ENCODE assay signal across 17 cellular contexts in the genomic region with DNA sequence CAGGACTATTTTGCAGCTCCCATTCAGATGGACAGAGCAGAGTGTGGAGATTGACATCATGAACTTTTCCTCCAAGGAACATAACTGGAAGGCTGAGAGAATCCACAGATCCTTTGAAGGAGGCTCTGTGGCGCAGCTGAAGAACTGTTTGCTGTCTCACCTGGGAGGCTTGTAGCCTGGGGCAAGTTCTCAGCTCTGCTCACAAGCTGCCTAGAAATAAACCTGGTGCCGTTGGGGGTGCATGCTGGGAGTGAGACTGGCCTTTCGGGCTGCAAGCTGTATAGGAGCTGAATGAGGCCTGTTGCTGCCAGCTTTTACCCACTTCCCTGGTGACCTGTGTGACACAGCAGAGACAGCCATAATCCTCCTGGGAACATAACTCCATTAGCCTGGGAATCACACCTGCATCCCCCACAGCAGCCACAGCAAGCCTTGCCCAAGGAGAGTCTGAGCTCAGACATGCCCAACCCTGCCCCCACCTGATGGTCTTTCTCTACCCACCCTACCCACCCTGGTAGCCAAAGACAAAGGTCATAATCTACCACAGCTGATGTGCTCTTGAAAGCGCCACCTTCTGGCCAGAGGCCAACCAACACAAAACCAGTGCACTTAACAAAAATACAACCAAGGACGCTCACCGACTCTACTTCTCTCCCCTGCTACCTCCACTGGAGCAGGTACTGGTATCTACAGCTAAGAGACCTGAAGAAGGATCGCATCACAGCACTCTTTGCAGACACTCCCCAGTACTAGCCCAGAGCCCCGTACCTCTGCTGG.
DNase-seq lines count a peak whose midpoint lies in the region; ATAC-seq, FAIRE-seq and TF ChIP-seq lines count a peak whose summit lies in the region.
"Had no signal": no experiment of that assay in that cellular context is flagged by ENCODE, and none has a peak within 500 bp of the region (broad histone marks: within the 10 kb centered on the region; RNA-seq: fewer than 3 reads in every experiment).

No MANE protein-coding gene starts in this region.

- H3K36me3 Mint-ChIP-seq in activated naive CD4-positive, alpha-beta T cell treated with anti-CD3 and anti-CD28 coated beads for 36 hours (ENCODE audit: low read depth) = no peaks in the 10 kb centered on the region
- no peaks in the 10 kb centered on the region for H3K36me3 Mint-ChIP-seq in naive thymus-derived CD8-positive, alpha-beta T cell
- H3K36me3 Mint-ChIP-seq: type B pancreatic cell had no signal

- no peak overlapping the region for H3K4me2 ChIP-seq in H1 (ENCODE audit: insufficient read depth in 1 of 2, low read depth in 2 of 2, low read length in 2 of 2)
- H3K4me2 ChIP-seq: hepatocyte had no signal

- H3K79me2 ChIP-seq in H1 (ENCODE audit: control insufficient read depth in 1 of 2, insufficient read depth in 2 of 2, low read length in 2 of 2) = no peaks in the 10 kb centered on the region
- H3K79me2 ChIP-seq: hepatocyte had no signal

- TF ChIP-seq POLR2A in NB4 (IDR thresholded peaks at IDR 0.05; ENCODE audit: extremely low read depth, insufficient read length) (no peak), H1 (IDR thresholded peaks at IDR 0.05; ENCODE audit: control extremely low read depth in 1 of 2, low read depth in 2 of 2, low read length in 2 of 2) (no peak), testis (IDR thresholded peaks at IDR 0.05) (no peak)

- H3K4me1 ChIP-seq in H1 (replicated peaks in 1 of 4; ENCODE audit: control insufficient read depth in 3 of 4, insufficient read depth in 4 of 4, low read length in 3 of 4) (no peaks in the 10 kb centered on the region), testis (no peaks in the 10 kb centered on the region)
- H3K4me1 ChIP-seq: right atrium auricular region had no signal

- H3K4me3 ChIP-seq in NB4 (ENCODE audit: low read depth, low read length) (no peak overlapping the region), H1 (ENCODE audit: extremely low read depth in 1 of 4, insufficient read depth in 2 of 4, low read depth in 3 of 4, low read length in 4 of 4) (no peak overlapping the region), testis (no peak overlapping the region)
- H3K4me3 ChIP-seq: hepatocyte, right atrium auricular region had no signal

- no peak overlapping the region for H3K27ac Mint-ChIP-seq in activated naive CD4-positive, alpha-beta T cell treated with anti-CD3 and anti-CD28 coated beads for 36 hours
- no peak overlapping the region for H3K27ac Mint-ChIP-seq in naive thymus-derived CD8-positive, alpha-beta T cell
- H3K27ac Mint-ChIP-seq: natural killer cell treated with Interleukin-12 subunit alpha and Interleukin-12 subunit beta and Interleukin-15 and Interleukin-18, amount 100 ng/mL, for 72 hours; type B pancreatic cell had no signal

- no peaks in the 10 kb centered on the region for H3K9me3 ChIP-seq in H1 (ENCODE audit: insufficient read depth in 2 of 2, low read depth in 1 of 2, low read length in 1 of 2)
- H3K9me3 ChIP-seq in testis = no peaks in the 10 kb centered on the region
- H3K9me3 ChIP-seq: right atrium auricular region had no signal

- peak; percentile 57 for FAIRE-seq in H1 (lab: Jason Lieb, UNC)

- no peak for ATAC-seq in naive thymus-derived CD8-positive, alpha-beta T cell
- ATAC-seq in HG02678 (IDR thresholded peaks at IDR 0.05; ENCODE audit: unreplicated experiment) = no peak
- ATAC-seq: natural killer cell treated with Interleukin-12 subunit alpha and Interleukin-12 subunit beta and Interleukin-15 and Interleukin-18, amount 100 ng/mL, for 72 hours had no signal

- no peak overlapping the region for H2AK5ac ChIP-seq in H1 (ENCODE audit: low read depth, low read length)

- CTCF ChIA-PET in activated naive CD4-positive, alpha-beta T cell treated with anti-CD3 and anti-CD28 coated beads for 36 hours (lab: Charles Lee) = no interaction called here
- CTCF ChIA-PET in H1 (lab: Charles Lee; ENCODE audit: partially characterized antibody) = interaction anchor here (0.7 to 4.0 kb wide), 23 partner anchors 9 to 973 kb away, joined by 3 to 35 read pairs (median 4); no protein-coding TSS in a partner anchor

- 63% methylated on average over 8 of the region's 8 CpGs; no CpG with 5 or more reads in 1 of the 2 experiments for WGBS in H1 (ENCODE audit: extremely low coverage in 1 of 2, insufficient coverage in 1 of 2, insufficient read length in 1 of 2, insufficient replicate concordance in 2 of 2, low coverage in 1 of 2, low lambda C conversion rate in 2 of 2, missing lambda C conversion rate in 1 of 2), 2 experiments
- 76 to 83% methylated on average over 8 of the region's 8 CpGs for WGBS in testis, 2 donors

- no peak overlapping the region for H3K23ac ChIP-seq in H1 (ENCODE audit: insufficient read length)

- POLR2A ChIA-PET in H1 (lab: Charles Lee; ENCODE audit: partially characterized antibody) = no interaction called here
- POLR2A ChIA-PET in naive thymus-derived CD8-positive, alpha-beta T cell (lab: Charles Lee) = no interaction called here

- H4K20me1 ChIP-seq in H1 (replicated peaks in 1 of 2; ENCODE audit: control insufficient read depth in 1 of 2, insufficient read depth in 2 of 2, low read length in 2 of 2) = no peaks in the 10 kb centered on the region

- no peak overlapping the region for H3K56ac ChIP-seq in H1 (replicated peaks; ENCODE audit: insufficient read length, low read depth, low read length)

- H3K9me3 Mint-ChIP-seq in activated naive CD4-positive, alpha-beta T cell treated with anti-CD3 and anti-CD28 coated beads for 36 hours = peaks cover 6% of the 10 kb centered on the region
- peaks cover 0 to 27% (median 9%) of the 10 kb centered on the region in 9 donors for H3K9me3 Mint-ChIP-seq in naive thymus-derived CD8-positive, alpha-beta T cell
- H3K9me3 Mint-ChIP-seq: type B pancreatic cell had no signal

- no peak overlapping the region for H2BK5ac ChIP-seq in H1 (ENCODE audit: low read depth, low read length)

- H3K27me3 ChIP-seq in H1 (replicated peaks in 1 of 4; ENCODE audit: control insufficient read depth in 3 of 4, extremely low read depth in 1 of 4, insufficient read depth in 3 of 4, low read length in 3 of 4) (no peaks in the 10 kb centered on the region), testis (no peaks in the 10 kb centered on the region)
- H3K27me3 ChIP-seq: hepatocyte, right atrium auricular region had no signal

- H2BK120ac ChIP-seq in H1 (replicated peaks; ENCODE audit: low read depth, low read length) = no peak overlapping the region

- H2BK12ac ChIP-seq in H1 (ENCODE audit: low read depth, low read length) = no peak overlapping the region

- intact Hi-C loops in activated naive CD4-positive, alpha-beta T cell treated with anti-CD3 and anti-CD28 coated beads for 36 hours (cut with micrococcal nuclease) = no loop called here
- intact Hi-C loops in testis (cut with DNase I; ENCODE audit: low total_unique reads) = no loop called here

- TF ChIP-seq RAD21 in H1 (IDR thresholded peaks at IDR 0.05 in 1 of 2, conservative IDR thresholded peaks at IDR 0.05 in 1 of 2; ENCODE audit: low read depth in 2 of 2, low read length in 2 of 2) = peak; percentile 53 to 64

- H3K4ac ChIP-seq in H1 (replicated peaks; ENCODE audit: insufficient read length, low read depth, low read length) = no peak overlapping the region

- H3K79me1 ChIP-seq in H1 (ENCODE audit: low read depth, low read length) = no peaks in the 10 kb centered on the region

- no peaks in the 10 kb centered on the region for H3K23me2 ChIP-seq in H1 (ENCODE audit: low read depth, low read length)

- peak overlapping the region; percentile 32; the same call in 1 of the 2 replicates for H2BK20ac ChIP-seq in H1 (ENCODE audit: low read length)

- H3K4me3 Mint-ChIP-seq in activated naive CD4-positive, alpha-beta T cell treated with anti-CD3 and anti-CD28 coated beads for 36 hours = no peak overlapping the region
- no peak overlapping the region for H3K4me3 Mint-ChIP-seq in naive thymus-derived CD8-positive, alpha-beta T cell
- H3K4me3 Mint-ChIP-seq: natural killer cell treated with Interleukin-12 subunit alpha and Interleukin-12 subunit beta and Interleukin-15 and Interleukin-18, amount 100 ng/mL, for 72 hours; type B pancreatic cell had no signal

- H3K14ac ChIP-seq in H1 (ENCODE audit: insufficient read length) = no peak overlapping the region

- H2BK15ac ChIP-seq in H1 (ENCODE audit: low read length) = no peak overlapping the region

- no peak overlapping the region for H3K9ac ChIP-seq in H1 (replicated peaks in 1 of 4; ENCODE audit: extremely low read depth in 1 of 4, low read depth in 3 of 4, low read length in 3 of 4)

- no peak for TF ChIP-seq EP300 in H1 (IDR thresholded peaks at IDR 0.05; ENCODE audit: borderline replicate concordance in 1 of 2, low read depth in 2 of 2, low read length in 2 of 2)

- DNase-seq in activated naive CD4-positive, alpha-beta T cell treated with anti-CD3 and anti-CD28 coated beads for 36 hours = peak; percentile 4
- DNase-seq in activated naive CD4-positive, alpha-beta T cell (lab: John Stamatoyannopoulos, UW) = no peak
- DNase-seq in NB4 (ENCODE audit: low read depth) (peak; percentile 21), H1 (ENCODE audit: low read depth in 1 of 2, low spot score in 2 of 2) (peak in 1 of 2 experiments; percentile 75), testis (peak; percentile 17), NCI-H2029 (lab: John Stamatoyannopoulos, UW) (no peak)
- DNase-seq in naive thymus-derived CD8-positive, alpha-beta T cell = no peak
- DNase-seq: activated CD4-positive, CD25-positive, alpha-beta regulatory T cell; DMS153; NCI-H187; stimulated activated CD4-positive, alpha-beta T cell treated with anti-CD3 and anti-CD28 coated beads, Interleukin-2, amount 100 ng/mL, for 48 hours had no signal

- no peaks in the 10 kb centered on the region for H3K4me1 Mint-ChIP-seq in activated naive CD4-positive, alpha-beta T cell treated with anti-CD3 and anti-CD28 coated beads for 36 hours (ENCODE audit: low read depth)
- H3K4me1 Mint-ChIP-seq in naive thymus-derived CD8-positive, alpha-beta T cell = no peaks in the 10 kb centered on the region

- peak overlapping the region; percentile 65; the same call in 1 of the 2 replicates for H4K8ac ChIP-seq in H1 (ENCODE audit: extremely low read depth, insufficient read depth, low read length)

- no peak overlapping the region for H4K91ac ChIP-seq in H1 (replicated peaks; ENCODE audit: insufficient read length, low read length)

- H2AFZ ChIP-seq in H1 (ENCODE audit: low read length) = peak overlapping the region; percentile 94
- H2AFZ ChIP-seq: hepatocyte had no signal

- no peak overlapping the region for H3K18ac ChIP-seq in H1 (ENCODE audit: extremely low read depth, low read length)

- no peaks in the 10 kb centered on the region for H3K36me3 ChIP-seq in H1 (ENCODE audit: control insufficient read depth in 2 of 4, insufficient read depth in 4 of 4, low read length in 3 of 4)
- no peaks in the 10 kb centered on the region for H3K36me3 ChIP-seq in testis (ENCODE audit: low read depth, missing control alignments)
- H3K36me3 ChIP-seq: right atrium auricular region had no signal

- TF ChIP-seq CTCF in NB4 (IDR thresholded peaks at IDR 0.05; ENCODE audit: low read depth, low read length) (peak; percentile 56), H1 (IDR thresholded peaks at IDR 0.05; ENCODE audit: control extremely low read depth in 1 of 3, insufficient read depth in 1 of 3, low read depth in 1 of 3, low read length in 3 of 3) (peak; percentile 33 to 58 (median 57)), testis (IDR thresholded peaks at IDR 0.05) (no peak)

- no peak overlapping the region for H4K5ac ChIP-seq in H1 (ENCODE audit: insufficient read length, low read depth, low read length)

- H3K27me3 Mint-ChIP-seq in activated naive CD4-positive, alpha-beta T cell treated with anti-CD3 and anti-CD28 coated beads for 36 hours (ENCODE audit: low read depth) = no peaks in the 10 kb centered on the region
- no peaks in the 10 kb centered on the region for H3K27me3 Mint-ChIP-seq in naive thymus-derived CD8-positive, alpha-beta T cell
- H3K27me3 Mint-ChIP-seq: natural killer cell treated with Interleukin-12 subunit alpha and Interleukin-12 subunit beta and Interleukin-15 and Interleukin-18, amount 100 ng/mL, for 72 hours; type B pancreatic cell had no signal

- no peak overlapping the region for H3K27ac ChIP-seq in H1 (ENCODE audit: low read depth, low read length)
- H3K27ac ChIP-seq in testis = no peak overlapping the region
- H3K27ac ChIP-seq: epithelial cell of prostate, hepatocyte, right atrium auricular region had no signal

Comparison
In these comparisons a context has a peak if more than half of its experiments do, and no peak if none do; other contexts are left out.
1. DNase-seq: peak in activated naive CD4-positive, alpha-beta T cell treated with anti-CD3 and anti-CD28 coated beads for 36 hours (single experiment), NB4 (single experiment) and testis (single experiment); none in activated naive CD4-positive, alpha-beta T cell (0 of 4), naive thymus-derived CD8-positive, alpha-beta T cell (0 of 10) and NCI-H2029 (single experiment).
2. CTCF ChIP-seq: peak in NB4 (single experiment) and H1 (3 of 3); none in testis (0 of 3).